In genomic region chr3:117404153-117404552, GRCh38 we compare ENCODE assay signal across 27 cellular contexts.
"Had no signal": no experiment of that assay in that cellular context is flagged by ENCODE, and none has a peak within 500 bp of the region (broad histone marks: within the 10 kb centered on the region; RNA-seq: fewer than 3 reads in every experiment).

No MANE protein-coding gene starts in this region.

- H3K9me3 ChIP-seq: ascending aorta, colonic mucosa, psoas muscle, right atrium auricular region, spleen, testis, vagina had no signal

- H3K9me3 Mint-ChIP-seq: activated CD4-positive, alpha-beta T cell treated with anti-CD3 and anti-CD28 coated beads, Interleukin-2, amount 10 ng/mL, durations not matched to agents 7 days and 5 days; activated CD8-positive, alpha-beta T cell treated with anti-CD3 and anti-CD28 coated beads for 36 hours; T-helper 2 cell treated with Interferon-gamma antibody and Interleukin-4, amounts not matched to agents 5 μg/mL and 100 μg/mL, for 36 hours had no signal

- H3K4me1 ChIP-seq: ascending aorta, colonic mucosa, foreskin keratinocyte, psoas muscle, right atrium auricular region, spleen, testis, vagina had no signal

- H3K27me3 ChIP-seq: ascending aorta, brain microvascular endothelial cell, colonic mucosa, foreskin keratinocyte, right atrium auricular region, spleen, testis, vagina had no signal

- H3K36me3 ChIP-seq: ascending aorta, brain microvascular endothelial cell, colonic mucosa, right atrium auricular region, spleen, vagina, WERI-Rb-1 had no signal

- H3K4me1 Mint-ChIP-seq: activated CD4-positive, alpha-beta T cell treated with anti-CD3 and anti-CD28 coated beads, Interleukin-2, amount 10 ng/mL, durations not matched to agents 7 days and 5 days; activated CD8-positive, alpha-beta memory T cell treated with anti-CD3 and anti-CD28 coated beads, Interleukin-2, amount 10 ng/mL, durations not matched to agents 7 days and 5 days; activated naive CD4-positive, alpha-beta T cell treated with anti-CD3 and anti-CD28 coated beads, Interleukin-2, amount 50 U/mL, for 24 hours; central memory CD8-positive, alpha-beta T cell; naive B cell had no signal

- H3K36me3 Mint-ChIP-seq: activated CD8-positive, alpha-beta memory T cell treated with anti-CD3 and anti-CD28 coated beads, Interleukin-2, amount 10 ng/mL, durations not matched to agents 7 days and 5 days; activated naive CD4-positive, alpha-beta T cell treated with anti-CD3 and anti-CD28 coated beads, Interleukin-2, amount 50 U/mL, for 24 hours; naive B cell had no signal

- H3K4me3 Mint-ChIP-seq: activated CD4-positive, alpha-beta T cell treated with anti-CD3 and anti-CD28 coated beads, Interleukin-2, amount 10 ng/mL, durations not matched to agents 7 days and 5 days; activated CD8-positive, alpha-beta memory T cell treated with anti-CD3 and anti-CD28 coated beads, Interleukin-2, amount 10 ng/mL, durations not matched to agents 7 days and 5 days; activated CD8-positive, alpha-beta T cell treated with anti-CD3 and anti-CD28 coated beads for 36 hours; activated naive CD4-positive, alpha-beta T cell treated with anti-CD3 and anti-CD28 coated beads, Interleukin-2, amount 50 U/mL, for 24 hours; central memory CD8-positive, alpha-beta T cell; naive B cell; neural crest cell; T-helper 2 cell treated with Interferon-gamma antibody and Interleukin-4, amounts not matched to agents 5 μg/mL and 100 μg/mL, for 36 hours; type B pancreatic cell had no signal

- DNase-seq: activated CD4-positive, alpha-beta T cell treated with anti-CD3 and anti-CD28 coated beads, Interleukin-2, amount 10 ng/mL, durations not matched to agents 7 days and 5 days; activated CD4-positive, CD25-positive, alpha-beta regulatory T cell treated with anti-CD3 and anti-CD28 coated beads, Interleukin-2, amount 50 U/mL, for 72 hours; activated CD8-positive, alpha-beta memory T cell treated with anti-CD3 and anti-CD28 coated beads, Interleukin-2, amount 10 ng/mL, durations not matched to agents 7 days and 5 days; activated CD8-positive, alpha-beta T cell treated with anti-CD3 and anti-CD28 coated beads for 36 hours; activated gamma-delta T cell treated with Interleukin-2 at 50 U/mL for 16 hours; activated T-cell treated with anti-CD3 and anti-CD28 coated beads, Interleukin-2, amount 50 U/mL, for 1 hour; brain microvascular endothelial cell; colonic mucosa; kidney; naive B cell; occipital lobe; psoas muscle; spleen; stimulated activated CD4-positive, alpha-beta T cell treated with anti-CD3 and anti-CD28 coated beads, Interleukin-4, amount 100 ng/mL, for 1 hour; stimulated activated naive CD4-positive, alpha-beta T cell; testis; WERI-Rb-1 had no signal

- H3K4me3 ChIP-seq: ascending aorta, colonic mucosa, lung, psoas muscle, right atrium auricular region, spleen, testis, vagina had no signal

- H3K27ac ChIP-seq: ascending aorta, brain microvascular endothelial cell, colonic mucosa, foreskin keratinocyte, psoas muscle, right atrium auricular region, spleen, testis, vagina, WERI-Rb-1 had no signal

- H3K27me3 Mint-ChIP-seq: activated CD4-positive, alpha-beta T cell treated with anti-CD3 and anti-CD28 coated beads, Interleukin-2, amount 10 ng/mL, durations not matched to agents 7 days and 5 days; activated CD8-positive, alpha-beta memory T cell treated with anti-CD3 and anti-CD28 coated beads, Interleukin-2, amount 10 ng/mL, durations not matched to agents 7 days and 5 days; activated CD8-positive, alpha-beta T cell treated with anti-CD3 and anti-CD28 coated beads for 36 hours; activated naive CD4-positive, alpha-beta T cell treated with anti-CD3 and anti-CD28 coated beads, Interleukin-2, amount 50 U/mL, for 24 hours; central memory CD8-positive, alpha-beta T cell; naive B cell had no signal

- ATAC-seq: activated CD8-positive, alpha-beta memory T cell treated with anti-CD3 and anti-CD28 coated beads, Interleukin-2, amount 10 ng/mL, durations not matched to agents 7 days and 5 days; activated CD8-positive, alpha-beta T cell treated with anti-CD3 and anti-CD28 coated beads for 36 hours; foreskin keratinocyte; psoas muscle had no signal

- H3K27ac Mint-ChIP-seq: activated CD4-positive, alpha-beta T cell treated with anti-CD3 and anti-CD28 coated beads, Interleukin-2, amount 10 ng/mL, durations not matched to agents 7 days and 5 days; activated CD8-positive, alpha-beta memory T cell treated with anti-CD3 and anti-CD28 coated beads, Interleukin-2, amount 10 ng/mL, durations not matched to agents 7 days and 5 days; activated CD8-positive, alpha-beta T cell treated with anti-CD3 and anti-CD28 coated beads for 36 hours; activated naive CD4-positive, alpha-beta T cell treated with anti-CD3 and anti-CD28 coated beads, Interleukin-2, amount 50 U/mL, for 24 hours; T-helper 2 cell treated with Interferon-gamma antibody and Interleukin-4, amounts not matched to agents 5 μg/mL and 100 μg/mL, for 36 hours; type B pancreatic cell had no signal
